13 cellular contexts compared by ENCODE assay signal in genomic region chr17:9470171-9470570, GRCh38.
DNase-seq lines count a peak whose midpoint lies in the region; ATAC-seq and TF ChIP-seq lines count a peak whose summit lies in the region.
"Had no signal": no experiment of that assay in that cellular context is flagged by ENCODE, and none has a peak within 500 bp of the region (broad histone marks: within the 10 kb centered on the region; RNA-seq: fewer than 3 reads in every experiment).

No MANE protein-coding gene starts in this region.

- no peaks in the 10 kb centered on the region for H3K9me3 ChIP-seq in spleen
- no peaks in the 10 kb centered on the region for H3K9me3 ChIP-seq in vagina

- H3K9me3 Mint-ChIP-seq in activated CD4-positive, alpha-beta T cell treated with anti-CD3 and anti-CD28 coated beads, Interleukin-2, amount 10 ng/mL, durations not matched to agents 7 days and 5 days = no peaks in the 10 kb centered on the region

- POLR2A ChIA-PET in activated CD4-positive, alpha-beta T cell treated with anti-CD3 and anti-CD28 coated beads, Interleukin-2, amount 10 ng/mL, durations not matched to agents 7 days and 5 days (lab: Charles Lee) = no interaction called here

- 19 to 34% (median 24%) methylated on average over 4 of the region's 4 CpGs for WGBS in spleen, 5 donors

- CTCF ChIA-PET in activated CD4-positive, alpha-beta T cell treated with anti-CD3 and anti-CD28 coated beads, Interleukin-2, amount 10 ng/mL, durations not matched to agents 7 days and 5 days (lab: Charles Lee) = interaction anchor here (1.4 kb wide), 1 partner anchor 9 kb away, joined by 3 read pairs; no protein-coding TSS in a partner anchor

- H3K4me3 ChIP-seq in spleen = no peak overlapping the region
- no peak overlapping the region for H3K4me3 ChIP-seq in vagina

- H3K4me1 ChIP-seq in spleen = peaks cover 10 to 50% (median 26%) of the 10 kb centered on the region in 6 donors
- H3K4me1 ChIP-seq in vagina = no peaks in the 10 kb centered on the region

- H3K4me1 Mint-ChIP-seq in activated CD4-positive, alpha-beta T cell treated with anti-CD3 and anti-CD28 coated beads, Interleukin-2, amount 10 ng/mL, durations not matched to agents 7 days and 5 days = peaks cover 28% of the 10 kb centered on the region

- H3K36me3 ChIP-seq in spleen (peaks cover 0 to 13% (median 0%) of the 10 kb centered on the region in 6 donors), vagina (no peaks in the 10 kb centered on the region)

- H3K4me3 Mint-ChIP-seq in activated CD4-positive, alpha-beta T cell treated with anti-CD3 and anti-CD28 coated beads, Interleukin-2, amount 10 ng/mL, durations not matched to agents 7 days and 5 days = peak overlapping the region; percentile 27

- H3K27ac ChIP-seq in spleen = peak overlapping the region in 6 of 8 donors; percentile 9 to 79 (median 52)
- no peak overlapping the region for H3K27ac ChIP-seq in vagina

- intact Hi-C loops in spleen (cut with DNase I; ENCODE audit: low total_unique reads) = no loop called here
- intact Hi-C loops in vagina (cut with DNase I) = no loop called here

- DNase-seq in activated CD4-positive, alpha-beta T cell treated with anti-CD3 and anti-CD28 coated beads, Interleukin-2, amount 10 ng/mL, durations not matched to agents 7 days and 5 days = peak; percentile 47
- DNase-seq in activated CD4-positive, alpha-beta T cell treated with anti-CD3 and anti-CD28 coated beads, Interleukin-2, amount 50 U/mL, for 48 hours = no peak
- DNase-seq in NOMO-1 treated with dmso at 0.1 percent for 144 hours (lab: John Stamatoyannopoulos, UW; ENCODE audit: unreplicated experiment) (peak; percentile 38), spleen (no peak), vagina (ENCODE audit: extremely low spot score in 2 of 2) (no peak), NAMALWA (ENCODE audit: low spot score) (no peak)
- DNase-seq in central memory CD4-positive, alpha-beta T cell = peak; percentile 33
- DNase-seq: cerebellar nuclear complex, head of caudate nucleus, mesendoderm, NCI-H2081 treated with DMSO at 0.1 percent for 48 hours, Right ventricle myocardium superior had no signal

- no peak for TF ChIP-seq CTCF in spleen (IDR thresholded peaks at IDR 0.05 in 8 of 11, conservative IDR thresholded peaks at IDR 0.05 in 3 of 11)
- TF ChIP-seq CTCF in vagina (IDR thresholded peaks at IDR 0.05) = no peak

- peak overlapping the region; percentile 93 for H3K27ac Mint-ChIP-seq in activated CD4-positive, alpha-beta T cell treated with anti-CD3 and anti-CD28 coated beads, Interleukin-2, amount 10 ng/mL, durations not matched to agents 7 days and 5 days

- H3K27me3 ChIP-seq in spleen (replicated peaks in 1 of 7) (no peaks in the 10 kb centered on the region), vagina (no peaks in the 10 kb centered on the region)

- peaks cover 13% of the 10 kb centered on the region for H3K36me3 Mint-ChIP-seq in activated CD4-positive, alpha-beta T cell treated with anti-CD3 and anti-CD28 coated beads, Interleukin-2, amount 10 ng/mL, durations not matched to agents 7 days and 5 days (ENCODE audit: low read depth)

- TF ChIP-seq POLR2A in spleen (IDR thresholded peaks at IDR 0.05) (no peak), vagina (IDR thresholded peaks at IDR 0.05) (no peak)

- no peak for ATAC-seq in HG03196 (IDR thresholded peaks at IDR 0.05; ENCODE audit: unreplicated experiment)

- H3K27me3 Mint-ChIP-seq in activated CD4-positive, alpha-beta T cell treated with anti-CD3 and anti-CD28 coated beads, Interleukin-2, amount 10 ng/mL, durations not matched to agents 7 days and 5 days = no peaks in the 10 kb centered on the region

Comparison
In these comparisons a context has a peak if more than half of its experiments do, and no peak if none do; other contexts are left out.
1. DNase-seq: peak in activated CD4-positive, alpha-beta T cell treated with anti-CD3 and anti-CD28 coated beads, Interleukin-2, amount 10 ng/mL, durations not matched to agents 7 days and 5 days (single experiment), NOMO-1 treated with dmso at 0.1 percent for 144 hours (single experiment) and central memory CD4-positive, alpha-beta T cell (single experiment); none in activated CD4-positive, alpha-beta T cell treated with anti-CD3 and anti-CD28 coated beads, Interleukin-2, amount 50 U/mL, for 48 hours (0 of 2), spleen (single experiment), vagina (0 of 2) and NAMALWA (single experiment).